Comparison of ENCODE assay signal across 13 cellular contexts in the genomic region with DNA sequence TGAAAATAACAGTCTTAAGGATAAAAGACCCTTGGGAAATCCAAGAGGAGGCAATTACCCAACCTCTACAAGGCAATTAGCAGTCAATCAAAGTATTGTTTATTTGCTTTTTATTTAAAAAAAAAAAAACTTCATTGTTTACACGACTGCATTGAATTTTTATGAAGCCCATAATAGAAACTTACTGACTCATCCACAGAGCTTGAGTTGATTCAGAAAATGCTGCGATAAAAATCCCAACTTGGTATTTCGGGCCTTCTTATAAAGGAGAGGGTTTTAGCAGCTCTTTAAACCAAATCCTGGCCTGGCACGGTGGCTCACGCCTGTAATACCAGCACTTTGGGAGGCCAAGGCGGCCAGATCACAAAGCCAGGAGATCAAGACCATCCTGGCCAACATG.
"Had no signal": no experiment of that assay in that cellular context is flagged by ENCODE, and none has a peak within 500 bp of the region (broad histone marks: within the 10 kb centered on the region; RNA-seq: fewer than 3 reads in every experiment).

No MANE protein-coding gene starts in this region.

- DNase-seq: activated CD4-positive, alpha-beta T cell treated with anti-CD3 and anti-CD28 coated beads, Interleukin-2, amount 10 ng/mL, durations not matched to agents 24 days and 14 days; activated naive CD4-positive, alpha-beta T cell treated with Interleukin-2 at 50 U/mL for 16 hours; activated naive CD8-positive, alpha-beta T cell treated with anti-CD3 and anti-CD28 coated beads, Interleukin-2, amount 50 U/mL, for 24 hours; gastrocnemius medialis; heart right ventricle; islet precursor cell; pancreas; stimulated activated CD4-positive, alpha-beta T cell treated with anti-CD3 and anti-CD28 coated beads, Interleukin-4, amount 100 ng/mL, for 4 hours; stimulated activated naive CD8-positive, alpha-beta T cell treated with anti-CD3 and anti-CD28 coated beads, Interleukin-15, amount 100 ng/mL, for 72 hours; uterus had no signal

- H3K9me3 ChIP-seq: gastrocnemius medialis, heart right ventricle, pancreas, uterus had no signal

- H3K27me3 ChIP-seq: cardiac muscle cell, gastrocnemius medialis, uterus had no signal

- ATAC-seq: activated naive CD8-positive, alpha-beta T cell treated with anti-CD3 and anti-CD28 coated beads, Interleukin-2, amount 50 U/mL, for 24 hours; gastrocnemius medialis; heart right ventricle; left lobe of liver; pancreas; stimulated activated naive CD8-positive, alpha-beta T cell treated with anti-CD3 and anti-CD28 coated beads, Interleukin-15, amount 100 ng/mL, for 72 hours; WTC11 had no signal

- H3K4me3 ChIP-seq: cardiac muscle cell, gastrocnemius medialis, heart right ventricle, pancreas, uterus had no signal

- H3K4me1 ChIP-seq: gastrocnemius medialis, heart right ventricle, uterus had no signal

- H3K36me3 ChIP-seq: cardiac muscle cell, gastrocnemius medialis, heart right ventricle, pancreas, uterus had no signal

- H3K27ac ChIP-seq: cardiac muscle cell, gastrocnemius medialis, heart right ventricle, pancreas, uterus had no signal
